ENCODE assay signal across 1 cellular context in the genomic region with DNA sequence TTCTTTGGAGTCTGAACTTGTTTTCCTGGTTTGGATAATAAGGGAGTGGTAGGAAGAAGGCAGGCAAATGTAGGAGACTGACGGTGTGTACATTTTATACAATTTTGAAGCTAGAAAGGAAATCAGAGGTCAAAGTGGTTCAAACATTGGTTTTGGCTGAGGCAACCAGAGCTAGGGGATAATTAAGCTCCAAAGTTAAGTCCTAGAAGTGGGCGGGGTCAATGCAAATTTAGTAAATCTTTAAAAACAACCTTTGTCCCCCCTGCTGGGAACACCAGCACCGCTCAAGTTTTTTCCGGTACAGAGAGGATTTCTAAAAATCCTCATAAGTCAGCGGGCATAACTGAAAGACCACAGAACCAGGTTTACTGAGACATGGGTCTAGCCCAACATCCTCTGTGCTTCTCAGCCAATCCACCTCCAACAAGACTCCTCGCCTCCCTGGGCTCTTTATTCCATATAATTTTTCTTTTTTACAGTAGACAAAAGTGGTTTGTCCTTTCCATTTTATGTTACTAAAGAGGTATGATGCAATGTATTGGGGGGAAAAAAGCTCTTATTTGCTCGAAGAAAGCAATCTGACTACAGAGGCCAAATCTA.
TF ChIP-seq lines count a peak whose summit lies in the region.

No MANE protein-coding gene starts in this region.

TF ChIP-seq in K562, 482 proteins besides CTCF, POLR2A, EP300 and RAD21:
- TF ChIP-seq, protein P1, sequence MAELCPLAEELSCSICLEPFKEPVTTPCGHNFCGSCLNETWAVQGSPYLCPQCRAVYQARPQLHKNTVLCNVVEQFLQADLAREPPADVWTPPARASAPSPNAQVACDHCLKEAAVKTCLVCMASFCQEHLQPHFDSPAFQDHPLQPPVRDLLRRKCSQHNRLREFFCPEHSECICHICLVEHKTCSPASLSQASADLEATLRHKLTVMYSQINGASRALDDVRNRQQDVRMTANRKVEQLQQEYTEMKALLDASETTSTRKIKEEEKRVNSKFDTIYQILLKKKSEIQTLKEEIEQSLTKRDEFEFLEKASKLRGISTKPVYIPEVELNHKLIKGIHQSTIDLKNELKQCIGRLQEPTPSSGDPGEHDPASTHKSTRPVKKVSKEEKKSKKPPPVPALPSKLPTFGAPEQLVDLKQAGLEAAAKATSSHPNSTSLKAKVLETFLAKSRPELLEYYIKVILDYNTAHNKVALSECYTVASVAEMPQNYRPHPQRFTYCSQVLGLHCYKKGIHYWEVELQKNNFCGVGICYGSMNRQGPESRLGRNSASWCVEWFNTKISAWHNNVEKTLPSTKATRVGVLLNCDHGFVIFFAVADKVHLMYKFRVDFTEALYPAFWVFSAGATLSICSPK (IDR thresholded peaks at IDR 0.05; ENCODE audit: borderline replicate concordance) = no peak
- TF ChIP-seq SIN3B (IDR thresholded peaks at IDR 0.05; ENCODE audit: low read depth) (no peak), NELFE (IDR thresholded peaks at IDR 0.05; ENCODE audit: insufficient read depth, insufficient read length) (no peak), ERF (CRISPR knock-in tag; IDR thresholded peaks at IDR 0.05) (no peak), KLF16 (IDR thresholded peaks at IDR 0.05) (peak; percentile 72), CEBPG (CRISPR knock-in tag; IDR thresholded peaks at IDR 0.05) (peak; percentile 53; the same call in 1 of the 2 replicates), CEBPG (tag; conservative IDR thresholded peaks at IDR 0.05 in 1 of 2, IDR thresholded peaks at IDR 0.05 in 1 of 2) (peak; percentile 79 to 85), PML (IDR thresholded peaks at IDR 0.05; ENCODE audit: low read length) (0 out of 2 replicates have a peak, but pooled peaks have one; percentile 17), CEBPB (tag; IDR thresholded peaks at IDR 0.05) (peak; percentile 70)
- TF ChIP-seq, protein P2, sequence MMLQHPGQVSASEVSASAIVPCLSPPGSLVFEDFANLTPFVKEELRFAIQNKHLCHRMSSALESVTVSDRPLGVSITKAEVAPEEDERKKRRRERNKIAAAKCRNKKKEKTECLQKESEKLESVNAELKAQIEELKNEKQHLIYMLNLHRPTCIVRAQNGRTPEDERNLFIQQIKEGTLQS (IDR thresholded peaks at IDR 0.05) = peak; percentile 79
- TF ChIP-seq, protein P2 (CRISPR knock-in tag; conservative IDR thresholded peaks at IDR 0.05) = no peak
- TF ChIP-seq, protein P3, sequence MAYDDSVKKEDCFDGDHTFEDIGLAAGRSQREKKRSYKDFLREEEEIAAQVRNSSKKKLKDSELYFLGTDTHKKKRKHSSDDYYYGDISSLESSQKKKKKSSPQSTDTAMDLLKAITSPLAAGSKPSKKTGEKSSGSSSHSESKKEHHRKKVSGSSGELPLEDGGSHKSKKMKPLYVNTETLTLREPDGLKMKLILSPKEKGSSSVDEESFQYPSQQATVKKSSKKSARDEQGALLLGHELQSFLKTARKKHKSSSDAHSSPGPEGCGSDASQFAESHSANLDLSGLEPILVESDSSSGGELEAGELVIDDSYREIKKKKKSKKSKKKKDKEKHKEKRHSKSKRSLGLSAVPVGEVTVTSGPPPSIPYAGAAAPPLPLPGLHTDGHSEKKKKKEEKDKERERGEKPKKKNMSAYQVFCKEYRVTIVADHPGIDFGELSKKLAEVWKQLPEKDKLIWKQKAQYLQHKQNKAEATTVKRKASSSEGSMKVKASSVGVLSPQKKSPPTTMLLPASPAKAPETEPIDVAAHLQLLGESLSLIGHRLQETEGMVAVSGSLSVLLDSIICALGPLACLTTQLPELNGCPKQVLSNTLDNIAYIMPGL (CRISPR knock-in tag; IDR thresholded peaks at IDR 0.05) = no peak
- TF ChIP-seq, protein P4, sequence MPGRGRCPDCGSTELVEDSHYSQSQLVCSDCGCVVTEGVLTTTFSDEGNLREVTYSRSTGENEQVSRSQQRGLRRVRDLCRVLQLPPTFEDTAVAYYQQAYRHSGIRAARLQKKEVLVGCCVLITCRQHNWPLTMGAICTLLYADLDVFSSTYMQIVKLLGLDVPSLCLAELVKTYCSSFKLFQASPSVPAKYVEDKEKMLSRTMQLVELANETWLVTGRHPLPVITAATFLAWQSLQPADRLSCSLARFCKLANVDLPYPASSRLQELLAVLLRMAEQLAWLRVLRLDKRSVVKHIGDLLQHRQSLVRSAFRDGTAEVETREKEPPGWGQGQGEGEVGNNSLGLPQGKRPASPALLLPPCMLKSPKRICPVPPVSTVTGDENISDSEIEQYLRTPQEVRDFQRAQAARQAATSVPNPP (IDR thresholded peaks at IDR 0.05; ENCODE audit: borderline replicate concordance, insufficient read depth, insufficient read length) = no peak
TF ChIP-seq in K562: peak in this region for 5.
